ENCODE assay signal across 8 cellular contexts in genomic region chr15:82710208-82710555, GRCh38. TPM values are rescaled to one million over a fixed set of nuclear protein-coding genes. Genes with fewer than 3 reads are reported as not detected.
DNase-seq lines count a peak whose midpoint lies in the region; TF ChIP-seq lines count a peak whose summit lies in the region.

No MANE protein-coding gene starts in this region.

- no peaks in the 10 kb centered on the region for H3K79me2 ChIP-seq in OCI-LY3 (ENCODE audit: low read length)

- peak overlapping the region; percentile 50 for H3K4me3 ChIP-seq in CD8-positive, alpha-beta memory T cell (ENCODE audit: low read length)
- H3K4me3 ChIP-seq in OCI-LY3 (ENCODE audit: low read length), result peak overlapping the region; percentile 92
- peak overlapping the region; percentile 66 to 89 (median 74) for H3K4me3 ChIP-seq in esophagus muscularis mucosa

- H3K4me1 ChIP-seq in CD8-positive, alpha-beta memory T cell (ENCODE audit: insufficient read depth, low read length), result no peaks in the 10 kb centered on the region
- peaks cover 18% of the 10 kb centered on the region for H3K4me1 ChIP-seq in OCI-LY3 (ENCODE audit: low read length)
- peaks cover 12 to 21% (median 20%) of the 10 kb centered on the region in 4 donors for H3K4me1 ChIP-seq in esophagus muscularis mucosa

- no peaks in the 10 kb centered on the region for H3K36me3 Mint-ChIP-seq in CD8-positive, alpha-beta memory T cell
- H3K36me3 Mint-ChIP-seq in osteocyte (ENCODE audit: unreplicated experiment), result no peaks in the 10 kb centered on the region

- DNase-seq in CD8-positive, alpha-beta memory T cell, result no peak
- DNase-seq in esophagus muscularis mucosa (ENCODE audit: extremely low spot score) (no peak), osteocyte (ENCODE audit: extremely low spot score, unreplicated experiment) (no peak), iPS-NIHi11 (ENCODE audit: low spot score) (no peak), mesenteric fat pad (ENCODE audit: low spot score) (no peak), NCI-H1417 (lab: John Stamatoyannopoulos, UW) (no peak)
- no peak for DNase-seq in stimulated activated CD4-positive, alpha-beta T cell treated with anti-CD3 and anti-CD28 coated beads, Interleukin-1b, Interleukin-23, amount 100 ng/mL, for 48 hours

- peak overlapping the region in 5 of 7 donors; percentile 23 to 73 (median 46) for H3K4me3 Mint-ChIP-seq in CD8-positive, alpha-beta memory T cell
- H3K4me3 Mint-ChIP-seq in osteocyte (ENCODE audit: unreplicated experiment), result peak overlapping the region; percentile 75

- peaks cover 0 to 2% (median 0%) of the 10 kb centered on the region in 5 donors for H3K9me3 Mint-ChIP-seq in CD8-positive, alpha-beta memory T cell
- no peaks in the 10 kb centered on the region for H3K9me3 Mint-ChIP-seq in osteocyte (ENCODE audit: unreplicated experiment)

- H3K27ac Mint-ChIP-seq in CD8-positive, alpha-beta memory T cell, result peak overlapping the region in 1 of 8 donors; percentile 31
- H3K27ac Mint-ChIP-seq in osteocyte (ENCODE audit: unreplicated experiment), result no peak overlapping the region

- no peaks in the 10 kb centered on the region for H3K9me3 ChIP-seq in CD8-positive, alpha-beta memory T cell (ENCODE audit: low read length)
- no peaks in the 10 kb centered on the region for H3K9me3 ChIP-seq in OCI-LY3 (ENCODE audit: insufficient read depth, low read length)
- no peaks in the 10 kb centered on the region for H3K9me3 ChIP-seq in esophagus muscularis mucosa

- no peak for TF ChIP-seq EP300 in esophagus muscularis mucosa (IDR thresholded peaks at IDR 0.05)

- peaks cover 0 to 1% (median 0%) of the 10 kb centered on the region in 3 donors for H3K4me1 Mint-ChIP-seq in CD8-positive, alpha-beta memory T cell
- H3K4me1 Mint-ChIP-seq in osteocyte (ENCODE audit: unreplicated experiment), result no peaks in the 10 kb centered on the region

- H3K36me3 ChIP-seq in CD8-positive, alpha-beta memory T cell (ENCODE audit: insufficient read depth, low read length), result no peaks in the 10 kb centered on the region
- no peaks in the 10 kb centered on the region for H3K36me3 ChIP-seq in OCI-LY3 (replicated peaks; ENCODE audit: low read depth, low read length)
- H3K36me3 ChIP-seq in esophagus muscularis mucosa, result no peaks in the 10 kb centered on the region

- peaks cover 12% of the 10 kb centered on the region for H3K27me3 ChIP-seq in CD8-positive, alpha-beta memory T cell (ENCODE audit: insufficient read depth, low read length, poor library complexity, severe bottlenecking)
- H3K27me3 ChIP-seq in OCI-LY3 (ENCODE audit: low read depth, low read length) (no peaks in the 10 kb centered on the region), esophagus muscularis mucosa (peaks cover 0 to 17% (median 0%) of the 10 kb centered on the region in 4 donors)

- no peak for TF ChIP-seq POLR2A in esophagus muscularis mucosa (IDR thresholded peaks at IDR 0.05; ENCODE audit: low read depth)

- POLR2A ChIA-PET in CD8-positive, alpha-beta memory T cell (lab: Charles Lee), result no interaction called here

- no peak overlapping the region for H3K9ac ChIP-seq in OCI-LY3 (ENCODE audit: low read length)

- CTCF ChIA-PET in CD8-positive, alpha-beta memory T cell (lab: Charles Lee), result no interaction called here

- H4K20me1 ChIP-seq in OCI-LY3 (ENCODE audit: insufficient read depth, low read length), result no peaks in the 10 kb centered on the region; the same call in 1 of the 2 replicates

- no peak overlapping the region for H3K27ac ChIP-seq in CD8-positive, alpha-beta memory T cell (ENCODE audit: low read depth, low read length)
- H3K27ac ChIP-seq in OCI-LY3 (ENCODE audit: low read length) (no peak overlapping the region), esophagus muscularis mucosa (replicated peaks in 1 of 4) (peak overlapping the region; percentile 38 to 79 (median 62))

- no peak overlapping the region for H2AFZ ChIP-seq in OCI-LY3 (ENCODE audit: low read depth, low read length)

- TF ChIP-seq CTCF in OCI-LY3 (IDR thresholded peaks at IDR 0.05; ENCODE audit: low read depth, low read length) (no peak), esophagus muscularis mucosa (IDR thresholded peaks at IDR 0.05) (no peak), osteocyte (IDR thresholded peaks at IDR 0.05) (no peak)

- H3K27me3 Mint-ChIP-seq in CD8-positive, alpha-beta memory T cell, result peaks cover 6 to 34% of the 10 kb centered on the region in 2 donors
- no peaks in the 10 kb centered on the region for H3K27me3 Mint-ChIP-seq in osteocyte (ENCODE audit: unreplicated experiment)

- H3K4me2 ChIP-seq in OCI-LY3 (ENCODE audit: low read length), result peak overlapping the region; percentile 87

- intact Hi-C loops in esophagus muscularis mucosa (cut with DNase I), result no loop called here

- 28% methylated on average over 6 of the region's 14 CpGs for WGBS in esophagus muscularis mucosa

RNA-seq across cellular contexts. Expression of gene AP3B2, which starts 0.5 kb away (rescaled TPM):
- total RNA-seq in CD8-positive, alpha-beta memory T cell, result under 1 TPM; 0.16 to 0.61 TPM
- not detected for polyA plus RNA-seq in CD8-positive, alpha-beta memory T cell
- total RNA-seq in esophagus muscularis mucosa, result 1 to 10 TPM; 1.2 to 2.1 (median 1.7) TPM
- 0.51 TPM in 1 of 2 replicates, not detected in the other for total RNA-seq in osteocyte
- total RNA-seq in mesenteric fat pad, result 0.84 TPM

Comparison
In these comparisons a context has a peak if more than half of its experiments do, and no peak if none do; other contexts are left out.
1. H3K27ac ChIP-seq: peak in esophagus muscularis mucosa (4 of 4); none in CD8-positive, alpha-beta memory T cell (single experiment) and OCI-LY3 (single experiment).
2. Peak in every context shown above with its lines, with median percentiles within 50 percentile points of each other: H3K4me3 ChIP-seq.